In the genomic region with DNA sequence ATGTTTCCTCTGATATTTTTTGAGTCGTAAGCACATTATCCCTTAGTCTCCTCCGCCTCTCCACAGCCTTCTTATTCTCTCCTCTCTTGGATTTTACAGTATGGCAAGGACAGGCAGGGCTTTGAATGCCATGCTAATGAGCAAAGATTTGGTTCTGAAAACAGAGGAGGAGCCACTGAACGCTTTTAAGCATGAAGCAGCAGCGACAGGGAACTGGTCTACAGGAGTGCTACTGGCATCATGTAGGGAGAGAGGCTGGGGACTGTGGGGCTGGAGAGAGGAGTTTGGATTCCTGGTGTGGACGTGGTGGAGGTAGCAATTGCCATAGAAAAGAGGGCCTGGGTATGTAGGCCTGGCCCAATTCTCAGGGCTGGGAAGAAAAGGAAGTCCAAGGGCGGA, we compare ENCODE assay signal across 12 cellular contexts.
"Had no signal": no experiment of that assay in that cellular context is flagged by ENCODE, and none has a peak within 500 bp of the region (broad histone marks: within the 10 kb centered on the region; RNA-seq: fewer than 3 reads in every experiment).

No MANE protein-coding gene starts in this region.

- DNase-seq: activated CD4-positive, alpha-beta T cell treated with anti-CD3 and anti-CD28 coated beads, Interleukin-2, amount 50 U/mL, for 48 hours; activated CD8-positive, alpha-beta memory T cell treated with anti-CD3 and anti-CD28 coated beads, Interleukin-2, amount 10 ng/mL, durations not matched to agents 7 days and 5 days; activated effector memory CD4-positive, alpha-beta T cell treated with Interleukin-2 at 50 U/mL for 16 hours; activated T-cell treated with anti-CD3 and anti-CD28 coated beads, Interleukin-2, amount 50 U/mL, for 24 hours; amniotic stem cell; body of pancreas; cerebellar nuclear complex; kidney glomerular epithelial cell; ovary; stimulated activated CD4-positive, alpha-beta T cell treated with anti-CD3 and anti-CD28 coated beads, Interleukin-4, amount 100 ng/mL, for 4 hours; stimulated activated naive CD8-positive, alpha-beta T cell treated with anti-CD3 and anti-CD28 coated beads, Interleukin-15, amount 100 ng/mL, for 72 hours; testis had no signal

- H3K27me3 ChIP-seq: body of pancreas, ovary, testis had no signal

- H3K9me3 ChIP-seq: body of pancreas, ovary, testis had no signal

- H3K27ac ChIP-seq: body of pancreas, ovary, testis had no signal

- H3K36me3 ChIP-seq: ovary had no signal

- H3K4me1 ChIP-seq: body of pancreas, testis had no signal

- H3K4me3 ChIP-seq: body of pancreas, ovary, testis had no signal
